ENCODE assay signal across 1 cellular context in the genomic region with DNA sequence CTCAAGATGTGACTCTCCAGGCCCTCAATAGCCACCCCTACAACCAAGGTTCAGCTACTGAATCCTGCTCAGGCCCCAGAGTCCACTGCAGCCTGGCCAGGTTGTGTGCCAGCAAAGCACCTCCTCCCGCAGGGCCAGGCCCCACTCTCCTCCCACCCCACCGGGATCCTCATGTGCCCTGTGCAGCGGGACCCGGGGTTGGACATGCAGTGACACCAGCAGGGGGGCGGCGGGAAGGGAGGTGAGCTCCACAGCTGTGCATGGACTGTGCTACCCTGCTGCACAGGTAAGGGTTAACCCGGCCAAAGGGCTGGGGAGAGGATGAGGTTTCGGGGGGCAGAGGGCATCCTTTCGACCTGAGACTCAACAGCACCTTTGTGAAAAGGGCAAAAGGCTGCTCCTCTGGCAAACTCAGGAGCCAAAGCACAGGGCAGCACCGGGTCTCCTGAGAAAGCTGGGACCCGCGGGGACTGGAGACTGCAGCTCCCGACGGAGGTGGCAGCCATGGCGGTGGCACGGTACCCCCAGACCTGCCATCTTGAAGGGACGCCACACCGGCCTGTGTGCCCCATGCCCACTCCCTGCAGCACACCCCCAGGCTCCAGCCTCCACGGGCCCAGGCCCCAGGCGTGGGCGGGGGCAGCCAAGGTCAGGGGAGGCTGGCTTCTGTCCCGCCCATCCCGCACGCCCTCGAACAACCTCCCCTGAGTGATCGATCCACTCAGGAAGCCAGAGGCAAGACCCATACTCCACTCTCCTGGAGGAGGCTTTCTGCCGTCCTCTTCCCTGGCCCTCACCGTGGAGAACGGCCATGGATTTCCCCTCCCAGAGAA.
TF ChIP-seq lines count a peak whose summit lies in the region.

No MANE protein-coding gene starts in this region.

TF ChIP-seq in HepG2, 621 proteins besides CTCF, POLR2A, EP300 and RAD21 (continues in another document):
- TF ChIP-seq ZMYM4 (CRISPR knock-in tag; IDR thresholded peaks at IDR 0.05): 0 out of 2 replicates have a peak, but pooled peaks have one; percentile 20
- TF ChIP-seq ZMYM3 (CRISPR knock-in tag; IDR thresholded peaks at IDR 0.05): peak; percentile 41
- TF ChIP-seq ZNF34 (CRISPR knock-in tag; IDR thresholded peaks at IDR 0.05; ENCODE audit: borderline replicate concordance): no peak
- TF ChIP-seq ETV5 (CRISPR knock-in tag; IDR thresholded peaks at IDR 0.05; ENCODE audit: borderline replicate concordance): peak; percentile 62; the same call in 1 of the 2 replicates
- TF ChIP-seq ZNF547 (CRISPR knock-in tag; IDR thresholded peaks at IDR 0.05): no peak
- TF ChIP-seq, protein P1, sequence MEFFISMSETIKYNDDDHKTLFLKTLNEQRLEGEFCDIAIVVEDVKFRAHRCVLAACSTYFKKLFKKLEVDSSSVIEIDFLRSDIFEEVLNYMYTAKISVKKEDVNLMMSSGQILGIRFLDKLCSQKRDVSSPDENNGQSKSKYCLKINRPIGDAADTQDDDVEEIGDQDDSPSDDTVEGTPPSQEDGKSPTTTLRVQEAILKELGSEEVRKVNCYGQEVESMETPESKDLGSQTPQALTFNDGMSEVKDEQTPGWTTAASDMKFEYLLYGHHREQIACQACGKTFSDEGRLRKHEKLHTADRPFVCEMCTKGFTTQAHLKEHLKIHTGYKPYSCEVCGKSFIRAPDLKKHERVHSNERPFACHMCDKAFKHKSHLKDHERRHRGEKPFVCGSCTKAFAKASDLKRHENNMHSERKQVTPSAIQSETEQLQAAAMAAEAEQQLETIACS (CRISPR knock-in tag; IDR thresholded peaks at IDR 0.05): no peak
- 0 out of 2 replicates have a peak, but pooled peaks have one; percentile 33 for TF ChIP-seq MAZ (IDR thresholded peaks at IDR 0.05; ENCODE audit: borderline replicate concordance, low read depth, low read length)
- no peak; the same call in 1 of the 2 replicates for TF ChIP-seq MAZ (CRISPR knock-in tag; IDR thresholded peaks at IDR 0.05; ENCODE audit: low read depth)
- TF ChIP-seq ZNF709 (CRISPR knock-in tag; IDR thresholded peaks at IDR 0.05): no peak
- 0 out of 2 replicates have a peak, but pooled peaks have one; percentile 5 for TF ChIP-seq MYC (CRISPR knock-in tag; IDR thresholded peaks at IDR 0.05; ENCODE audit: borderline replicate concordance)
- no peak for TF ChIP-seq ELF1 (CRISPR knock-in tag; IDR thresholded peaks at IDR 0.05)
- no peak for TF ChIP-seq XBP1 (CRISPR knock-in tag; IDR thresholded peaks at IDR 0.05)
- TF ChIP-seq ZSCAN25 (CRISPR knock-in tag; IDR thresholded peaks at IDR 0.05): peak; percentile 98
- no peak for TF ChIP-seq JARID2 (CRISPR knock-in tag; IDR thresholded peaks at IDR 0.05; ENCODE audit: insufficient replicate concordance)
- TF ChIP-seq FOSL2 (CRISPR knock-in tag; IDR thresholded peaks at IDR 0.05): no peak
- TF ChIP-seq EZH2 (conservative IDR thresholded peaks at IDR 0.05; ENCODE audit: low read depth, low read length): no peak
- TF ChIP-seq, protein P2, sequence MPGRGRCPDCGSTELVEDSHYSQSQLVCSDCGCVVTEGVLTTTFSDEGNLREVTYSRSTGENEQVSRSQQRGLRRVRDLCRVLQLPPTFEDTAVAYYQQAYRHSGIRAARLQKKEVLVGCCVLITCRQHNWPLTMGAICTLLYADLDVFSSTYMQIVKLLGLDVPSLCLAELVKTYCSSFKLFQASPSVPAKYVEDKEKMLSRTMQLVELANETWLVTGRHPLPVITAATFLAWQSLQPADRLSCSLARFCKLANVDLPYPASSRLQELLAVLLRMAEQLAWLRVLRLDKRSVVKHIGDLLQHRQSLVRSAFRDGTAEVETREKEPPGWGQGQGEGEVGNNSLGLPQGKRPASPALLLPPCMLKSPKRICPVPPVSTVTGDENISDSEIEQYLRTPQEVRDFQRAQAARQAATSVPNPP (CRISPR knock-in tag; IDR thresholded peaks at IDR 0.05): no peak
- no peak for TF ChIP-seq CBX2 (IDR thresholded peaks at IDR 0.05; ENCODE audit: low read depth, low read length)
- no peak for TF ChIP-seq CBX2 (CRISPR knock-in tag; IDR thresholded peaks at IDR 0.05; ENCODE audit: low read depth)
- no peak for TF ChIP-seq TCF12 (IDR thresholded peaks at IDR 0.05)
- TF ChIP-seq TCF12 (CRISPR knock-in tag; IDR thresholded peaks at IDR 0.05): no peak
- no peak for TF ChIP-seq ZEB1 (IDR thresholded peaks at IDR 0.05; ENCODE audit: insufficient replicate concordance, low read depth)
- TF ChIP-seq GZF1 (CRISPR knock-in tag; IDR thresholded peaks at IDR 0.05): no peak
- no peak for TF ChIP-seq ZNF788 (CRISPR knock-in tag; IDR thresholded peaks at IDR 0.05; ENCODE audit: borderline replicate concordance)
- no peak for TF ChIP-seq JUN (CRISPR knock-in tag; IDR thresholded peaks at IDR 0.05)
- TF ChIP-seq, protein P3, sequence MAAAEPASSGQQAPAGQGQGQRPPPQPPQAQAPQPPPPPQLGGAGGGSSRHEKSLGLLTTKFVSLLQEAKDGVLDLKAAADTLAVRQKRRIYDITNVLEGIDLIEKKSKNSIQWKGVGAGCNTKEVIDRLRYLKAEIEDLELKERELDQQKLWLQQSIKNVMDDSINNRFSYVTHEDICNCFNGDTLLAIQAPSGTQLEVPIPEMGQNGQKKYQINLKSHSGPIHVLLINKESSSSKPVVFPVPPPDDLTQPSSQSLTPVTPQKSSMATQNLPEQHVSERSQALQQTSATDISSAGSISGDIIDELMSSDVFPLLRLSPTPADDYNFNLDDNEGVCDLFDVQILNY (CRISPR knock-in tag; conservative IDR thresholded peaks at IDR 0.05): no peak
- TF ChIP-seq ZNF329 (CRISPR knock-in tag; IDR thresholded peaks at IDR 0.05; ENCODE audit: low read depth): peak; percentile 43; the same call in 1 of the 2 replicates
- TF ChIP-seq, protein P4, sequence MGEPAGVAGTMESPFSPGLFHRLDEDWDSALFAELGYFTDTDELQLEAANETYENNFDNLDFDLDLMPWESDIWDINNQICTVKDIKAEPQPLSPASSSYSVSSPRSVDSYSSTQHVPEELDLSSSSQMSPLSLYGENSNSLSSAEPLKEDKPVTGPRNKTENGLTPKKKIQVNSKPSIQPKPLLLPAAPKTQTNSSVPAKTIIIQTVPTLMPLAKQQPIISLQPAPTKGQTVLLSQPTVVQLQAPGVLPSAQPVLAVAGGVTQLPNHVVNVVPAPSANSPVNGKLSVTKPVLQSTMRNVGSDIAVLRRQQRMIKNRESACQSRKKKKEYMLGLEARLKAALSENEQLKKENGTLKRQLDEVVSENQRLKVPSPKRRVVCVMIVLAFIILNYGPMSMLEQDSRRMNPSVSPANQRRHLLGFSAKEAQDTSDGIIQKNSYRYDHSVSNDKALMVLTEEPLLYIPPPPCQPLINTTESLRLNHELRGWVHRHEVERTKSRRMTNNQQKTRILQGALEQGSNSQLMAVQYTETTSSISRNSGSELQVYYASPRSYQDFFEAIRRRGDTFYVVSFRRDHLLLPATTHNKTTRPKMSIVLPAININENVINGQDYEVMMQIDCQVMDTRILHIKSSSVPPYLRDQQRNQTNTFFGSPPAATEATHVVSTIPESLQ (CRISPR knock-in tag; conservative IDR thresholded peaks at IDR 0.05): no peak
- TF ChIP-seq RNF2 (conservative IDR thresholded peaks at IDR 0.05; ENCODE audit: low read depth): no peak
- no peak for TF ChIP-seq REXO4 (CRISPR knock-in tag; IDR thresholded peaks at IDR 0.05; ENCODE audit: borderline replicate concordance)
- TF ChIP-seq ZFAT (CRISPR knock-in tag; conservative IDR thresholded peaks at IDR 0.05): no peak
- 0 out of 2 replicates have a peak, but pooled peaks have one; percentile 31 for TF ChIP-seq DNMT1 (CRISPR knock-in tag; IDR thresholded peaks at IDR 0.05)
- TF ChIP-seq, protein P5, sequence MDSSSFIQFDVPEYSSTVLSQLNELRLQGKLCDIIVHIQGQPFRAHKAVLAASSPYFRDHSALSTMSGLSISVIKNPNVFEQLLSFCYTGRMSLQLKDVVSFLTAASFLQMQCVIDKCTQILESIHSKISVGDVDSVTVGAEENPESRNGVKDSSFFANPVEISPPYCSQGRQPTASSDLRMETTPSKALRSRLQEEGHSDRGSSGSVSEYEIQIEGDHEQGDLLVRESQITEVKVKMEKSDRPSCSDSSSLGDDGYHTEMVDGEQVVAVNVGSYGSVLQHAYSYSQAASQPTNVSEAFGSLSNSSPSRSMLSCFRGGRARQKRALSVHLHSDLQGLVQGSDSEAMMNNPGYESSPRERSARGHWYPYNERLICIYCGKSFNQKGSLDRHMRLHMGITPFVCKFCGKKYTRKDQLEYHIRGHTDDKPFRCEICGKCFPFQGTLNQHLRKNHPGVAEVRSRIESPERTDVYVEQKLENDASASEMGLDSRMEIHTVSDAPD (CRISPR knock-in tag; IDR thresholded peaks at IDR 0.05): no peak
- TF ChIP-seq SMAD1 (CRISPR knock-in tag; IDR thresholded peaks at IDR 0.05; ENCODE audit: borderline replicate concordance, low read depth): peak; percentile 35; the same call in 1 of the 2 replicates
- TF ChIP-seq, protein P6, sequence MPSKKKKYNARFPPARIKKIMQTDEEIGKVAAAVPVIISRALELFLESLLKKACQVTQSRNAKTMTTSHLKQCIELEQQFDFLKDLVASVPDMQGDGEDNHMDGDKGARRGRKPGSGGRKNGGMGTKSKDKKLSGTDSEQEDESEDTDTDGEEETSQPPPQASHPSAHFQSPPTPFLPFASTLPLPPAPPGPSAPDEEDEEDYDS (CRISPR knock-in tag; IDR thresholded peaks at IDR 0.05): no peak
- TF ChIP-seq NFIB (CRISPR knock-in tag; IDR thresholded peaks at IDR 0.05; ENCODE audit: borderline replicate concordance): no peak
- TF ChIP-seq, protein P7, sequence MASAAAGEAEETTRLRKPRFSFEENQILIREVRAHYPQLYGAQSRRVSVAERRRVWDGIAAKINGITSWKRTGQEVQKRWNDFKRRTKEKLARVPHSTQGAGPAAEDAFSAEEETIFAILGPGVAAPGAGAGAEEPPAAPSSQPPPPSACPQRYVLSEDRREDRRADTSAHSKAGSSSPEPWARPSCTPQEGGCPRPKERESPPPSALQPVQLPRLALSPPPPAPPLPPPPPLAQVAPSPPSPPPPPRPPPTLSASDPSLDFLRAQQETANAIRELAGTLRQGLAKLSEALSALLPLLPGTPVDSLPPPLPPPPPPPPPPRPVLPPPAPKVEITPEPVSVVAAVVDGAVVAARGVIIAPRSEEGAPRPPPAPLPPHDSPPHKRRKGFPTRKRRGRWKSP (CRISPR knock-in tag; IDR thresholded peaks at IDR 0.05): no peak
- TF ChIP-seq, protein P8, sequence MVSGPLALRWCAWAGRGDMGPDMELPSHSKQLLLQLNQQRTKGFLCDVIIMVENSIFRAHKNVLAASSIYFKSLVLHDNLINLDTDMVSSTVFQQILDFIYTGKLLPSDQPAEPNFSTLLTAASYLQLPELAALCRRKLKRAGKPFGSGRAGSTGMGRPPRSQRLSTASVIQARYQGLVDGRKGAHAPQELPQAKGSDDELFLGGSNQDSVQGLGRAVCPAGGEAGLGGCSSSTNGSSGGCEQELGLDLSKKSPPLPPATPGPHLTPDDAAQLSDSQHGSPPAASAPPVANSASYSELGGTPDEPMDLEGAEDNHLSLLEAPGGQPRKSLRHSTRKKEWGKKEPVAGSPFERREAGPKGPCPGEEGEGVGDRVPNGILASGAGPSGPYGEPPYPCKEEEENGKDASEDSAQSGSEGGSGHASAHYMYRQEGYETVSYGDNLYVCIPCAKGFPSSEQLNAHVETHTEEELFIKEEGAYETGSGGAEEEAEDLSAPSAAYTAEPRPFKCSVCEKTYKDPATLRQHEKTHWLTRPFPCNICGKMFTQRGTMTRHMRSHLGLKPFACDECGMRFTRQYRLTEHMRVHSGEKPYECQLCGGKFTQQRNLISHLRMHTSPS (CRISPR knock-in tag; IDR thresholded peaks at IDR 0.05; ENCODE audit: low read depth): peak; percentile 62; the same call in 1 of the 2 replicates
- TF ChIP-seq, protein P9, sequence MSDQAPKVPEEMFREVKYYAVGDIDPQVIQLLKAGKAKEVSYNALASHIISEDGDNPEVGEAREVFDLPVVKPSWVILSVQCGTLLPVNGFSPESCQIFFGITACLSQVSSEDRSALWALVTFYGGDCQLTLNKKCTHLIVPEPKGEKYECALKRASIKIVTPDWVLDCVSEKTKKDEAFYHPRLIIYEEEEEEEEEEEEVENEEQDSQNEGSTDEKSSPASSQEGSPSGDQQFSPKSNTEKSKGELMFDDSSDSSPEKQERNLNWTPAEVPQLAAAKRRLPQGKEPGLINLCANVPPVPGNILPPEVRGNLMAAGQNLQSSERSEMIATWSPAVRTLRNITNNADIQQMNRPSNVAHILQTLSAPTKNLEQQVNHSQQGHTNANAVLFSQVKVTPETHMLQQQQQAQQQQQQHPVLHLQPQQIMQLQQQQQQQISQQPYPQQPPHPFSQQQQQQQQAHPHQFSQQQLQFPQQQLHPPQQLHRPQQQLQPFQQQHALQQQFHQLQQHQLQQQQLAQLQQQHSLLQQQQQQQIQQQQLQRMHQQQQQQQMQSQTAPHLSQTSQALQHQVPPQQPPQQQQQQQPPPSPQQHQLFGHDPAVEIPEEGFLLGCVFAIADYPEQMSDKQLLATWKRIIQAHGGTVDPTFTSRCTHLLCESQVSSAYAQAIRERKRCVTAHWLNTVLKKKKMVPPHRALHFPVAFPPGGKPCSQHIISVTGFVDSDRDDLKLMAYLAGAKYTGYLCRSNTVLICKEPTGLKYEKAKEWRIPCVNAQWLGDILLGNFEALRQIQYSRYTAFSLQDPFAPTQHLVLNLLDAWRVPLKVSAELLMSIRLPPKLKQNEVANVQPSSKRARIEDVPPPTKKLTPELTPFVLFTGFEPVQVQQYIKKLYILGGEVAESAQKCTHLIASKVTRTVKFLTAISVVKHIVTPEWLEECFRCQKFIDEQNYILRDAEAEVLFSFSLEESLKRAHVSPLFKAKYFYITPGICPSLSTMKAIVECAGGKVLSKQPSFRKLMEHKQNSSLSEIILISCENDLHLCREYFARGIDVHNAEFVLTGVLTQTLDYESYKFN (CRISPR knock-in tag; conservative IDR thresholded peaks at IDR 0.05): peak; percentile 59
- no peak for TF ChIP-seq ATM (IDR thresholded peaks at IDR 0.05; ENCODE audit: borderline replicate concordance)
- TF ChIP-seq CHD4 (IDR thresholded peaks at IDR 0.05; ENCODE audit: borderline replicate concordance, low read length): no peak
- TF ChIP-seq IRF2 (CRISPR knock-in tag; IDR thresholded peaks at IDR 0.05): no peak
- TF ChIP-seq ZNF24 (IDR thresholded peaks at IDR 0.05): no peak
- TF ChIP-seq, protein P10, sequence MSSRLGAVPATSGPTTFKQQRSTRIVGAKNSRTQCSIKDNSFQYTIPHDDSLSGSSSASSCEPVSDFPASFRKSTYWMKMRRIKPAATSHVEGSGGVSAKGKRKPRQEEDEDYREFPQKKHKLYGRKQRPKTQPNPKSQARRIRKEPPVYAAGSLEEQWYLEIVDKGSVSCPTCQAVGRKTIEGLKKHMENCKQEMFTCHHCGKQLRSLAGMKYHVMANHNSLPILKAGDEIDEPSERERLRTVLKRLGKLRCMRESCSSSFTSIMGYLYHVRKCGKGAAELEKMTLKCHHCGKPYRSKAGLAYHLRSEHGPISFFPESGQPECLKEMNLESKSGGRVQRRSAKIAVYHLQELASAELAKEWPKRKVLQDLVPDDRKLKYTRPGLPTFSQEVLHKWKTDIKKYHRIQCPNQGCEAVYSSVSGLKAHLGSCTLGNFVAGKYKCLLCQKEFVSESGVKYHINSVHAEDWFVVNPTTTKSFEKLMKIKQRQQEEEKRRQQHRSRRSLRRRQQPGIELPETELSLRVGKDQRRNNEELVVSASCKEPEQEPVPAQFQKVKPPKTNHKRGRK (CRISPR knock-in tag; IDR thresholded peaks at IDR 0.05): no peak
- no peak for TF ChIP-seq YEATS4 (CRISPR knock-in tag; IDR thresholded peaks at IDR 0.05; ENCODE audit: borderline replicate concordance)
- TF ChIP-seq REL (CRISPR knock-in tag; conservative IDR thresholded peaks at IDR 0.05): no peak
- no peak for TF ChIP-seq FOXA1 (IDR thresholded peaks at IDR 0.05)
- TF ChIP-seq FOXA1 (CRISPR knock-in tag; IDR thresholded peaks at IDR 0.05): no peak
